In genomic region chr6:99145738-99146137, GRCh38 we compare ENCODE assay signal across 20 cellular contexts.
"Had no signal": no experiment of that assay in that cellular context is flagged by ENCODE, and none has a peak within 500 bp of the region (broad histone marks: within the 10 kb centered on the region; RNA-seq: fewer than 3 reads in every experiment).

No MANE protein-coding gene starts in this region.

- H3K9ac ChIP-seq: SK-N-SH had no signal

- H3K9me3 ChIP-seq: SK-N-SH had no signal

- H3K4me2 ChIP-seq: SK-N-SH had no signal

- ATAC-seq: Panc1, PC-3, T-cell had no signal

- DNase-seq: KBM-7, NCI-H1092, NCI-H1105 treated with DMSO at 0.1 percent for 48 hours, NCI-H1417 treated with DMSO at 0.1 percent for 48 hours, NCI-H146, NCI-H1694 treated with DMSO at 0.1 percent for 48 hours, NCI-H1930, NCI-H2081, NCI-H2107, NCI-H2227 treated with DMSO at 0.1 percent for 48 hours, NCI-H524, NCI-H526 treated with DMSO at 0.1 percent for 48 hours, NCI-H748 treated with DMSO at 0.1 percent for 48 hours, PC-3, SHP77, SK-N-SH, SW 1271, T-cell had no signal

- H3K27ac ChIP-seq: RWPE1 had no signal

- H3K9me2 ChIP-seq: SK-N-SH had no signal
